Comparison of ENCODE assay signal across 8 cellular contexts in genomic region chr13:108895220-108895704, GRCh38.
A peak's percentile ranks its signal among the peaks of the same experiment; 100 is the strongest.
DNase-seq lines count a peak whose midpoint lies in the region; ATAC-seq, FAIRE-seq and TF ChIP-seq lines count a peak whose summit lies in the region.

No MANE protein-coding gene starts in this region.

- CTCF ChIA-PET in K562 (lab: Yijun Ruan, JAX; ENCODE audit: low intra/inter-chr PET ratio), result interaction anchor here (1.0 to 2.0 kb wide), 3 partner anchors 553 to 1685 kb away, joined by 3 to 7 read pairs (median 5); no protein-coding TSS in a partner anchor

- H3K4me3 ChIP-seq in BE2C (ENCODE audit: low read depth, low read length) (no peak overlapping the region), K562 (no peak overlapping the region), lung (no peak overlapping the region)

- peak; percentile 35 to 52 for TF ChIP-seq RAD21 in K562 (CRISPR knock-in tag; conservative IDR thresholded peaks at IDR 0.05 in 1 of 2, IDR thresholded peaks at IDR 0.05 in 1 of 2)

- intact Hi-C loops in K562 (cut with micrococcal nuclease), result loop anchor here (1.0 to 10.0 kb wide), 4 partner anchors 120 to 1690 kb away; no protein-coding TSS in a partner anchor

- no peak overlapping the region for H3K9ac ChIP-seq in K562 (ENCODE audit: insufficient read depth in 1 of 2, low read depth in 2 of 2, low read length in 2 of 2)

- H3K9me3 ChIP-seq in BE2C, result no peaks in the 10 kb centered on the region; the same call in 1 of the 2 replicates
- no peaks in the 10 kb centered on the region for H3K9me3 ChIP-seq in K562 (replicated peaks; ENCODE audit: control insufficient read depth, insufficient read depth, low read depth, low read length)
- no peaks in the 10 kb centered on the region for H3K9me3 ChIP-seq in lung (ENCODE audit: control insufficient read depth in 2 of 2, insufficient read depth in 1 of 2, low read length in 1 of 2)

- WGBS in K562 (ENCODE audit: insufficient coverage, low coverage, missing lambda C conversion rate), result 26% methylated on average over 5 of the region's 5 CpGs
- WGBS in lung, 2 donors, result 7 to 13% methylated on average over 5 of the region's 5 CpGs

- no peaks in the 10 kb centered on the region for H3K4me1 ChIP-seq in BE2C
- H3K4me1 ChIP-seq in K562 (replicated peaks in 1 of 2; ENCODE audit: control insufficient read depth in 2 of 2, insufficient read depth in 2 of 2, low read length in 2 of 2), result no peaks in the 10 kb centered on the region
- H3K4me1 ChIP-seq in lung (ENCODE audit: control insufficient read depth in 2 of 2, insufficient read depth in 2 of 2, low read length in 2 of 2), result no peaks in the 10 kb centered on the region

- BruUV-seq in K562 (replicated peaks; lab: Mats Ljungman, UMichigan), result no TSS peak

- no peak for FAIRE-seq in K562 (lab: Jason Lieb, UNC)

- H3K9me1 ChIP-seq in K562 (ENCODE audit: control insufficient read depth, insufficient read depth, low read length), result no peaks in the 10 kb centered on the region

- TF ChIP-seq EP300 in K562 (IDR thresholded peaks at IDR 0.05; ENCODE audit: low read length), result no peak

- DNase-seq in BE2C (no peak), NCI-H2171 (lab: John Stamatoyannopoulos, UW) (peak; percentile 22), K562 (ENCODE audit: extremely low read depth in 1 of 4, low spot score in 3 of 4) (peak in 1 of 4 experiments; percentile 48), lung (ENCODE audit: low spot score) (no peak), HuH-7.5 (ENCODE audit: low spot score) (no peak), COLO668 (lab: John Stamatoyannopoulos, UW; ENCODE audit: unreplicated experiment) (no peak)

- no peak for TF ChIP-seq POLR2A in K562 (conservative IDR thresholded peaks at IDR 0.05)

- no peaks in the 10 kb centered on the region for H4K20me1 ChIP-seq in K562 (replicated peaks; ENCODE audit: control insufficient read depth, insufficient read depth, low read length)

- H3K27me3 ChIP-seq in BE2C (peaks cover 14% of the 10 kb centered on the region; the same call in 1 of the 2 replicates), K562 (ENCODE audit: control insufficient read depth in 2 of 2, insufficient read depth in 2 of 2, low read length in 2 of 2) (no peaks in the 10 kb centered on the region), lung (ENCODE audit: control insufficient read depth, insufficient read depth) (no peaks in the 10 kb centered on the region)

- peak; percentile 49 for ATAC-seq in GM19395 (IDR thresholded peaks at IDR 0.05; ENCODE audit: unreplicated experiment)
- no peak for ATAC-seq in K562
- no peak for ATAC-seq in lung (ENCODE audit: insufficient read depth, low FRiP score)
- ATAC-seq in HG03135 (IDR thresholded peaks at IDR 0.05; ENCODE audit: unreplicated experiment), result no peak

- H2AFZ ChIP-seq in K562 (ENCODE audit: low read depth, low read length), result no peak overlapping the region

- no peaks in the 10 kb centered on the region for H3K79me2 ChIP-seq in K562 (ENCODE audit: control insufficient read depth, insufficient read depth, low read length)

- H3K36me3 ChIP-seq in BE2C (no peaks in the 10 kb centered on the region), K562 (ENCODE audit: control insufficient read depth, insufficient read depth, low read length) (0 out of 3 replicates have a peak, but pooled peaks cover 3% of the 10 kb centered on the region), lung (ENCODE audit: control insufficient read depth in 2 of 2, insufficient read depth in 2 of 2, low read length in 2 of 2) (no peaks in the 10 kb centered on the region)

- H3K4me2 ChIP-seq in K562 (ENCODE audit: insufficient read depth, low read length), result no peak overlapping the region

- in situ Hi-C loops in K562 (cut with MboI), result no loop called here

- POLR2A ChIA-PET in K562 (lab: Yijun Ruan, JAX), result no interaction called here

- H3K27ac ChIP-seq in K562 (ENCODE audit: extremely low read depth, low read depth, low read length) (no peak overlapping the region; the same call in 2 of the 3 replicates), lung (ENCODE audit: low read depth in 1 of 2, low read length in 1 of 2) (no peak overlapping the region)

- TF ChIP-seq CTCF in BE2C (IDR thresholded peaks at IDR 0.05; ENCODE audit: low read depth, low read length), result peak; percentile 37; the same call in 1 of the 2 replicates
- TF ChIP-seq CTCF in K562 (IDR thresholded peaks at IDR 0.05 in 2 of 3, conservative IDR thresholded peaks at IDR 0.05 in 1 of 3; ENCODE audit: insufficient read depth in 2 of 3, low read depth in 1 of 3, low read length in 3 of 3), result peak; percentile 20 to 47 (median 21); a peak in 3 of 6 replicates
- TF ChIP-seq CTCF in lung (IDR thresholded peaks at IDR 0.05; ENCODE audit: control extremely low read depth, extremely low read depth), result peak; percentile 25

TF ChIP-seq in K562, 482 proteins besides CTCF, POLR2A, EP300 and RAD21 (continues in another document):
- TF ChIP-seq POLR2AphosphoS2 (IDR thresholded peaks at IDR 0.05; ENCODE audit: low read length), result no peak
- TF ChIP-seq, protein P1, sequence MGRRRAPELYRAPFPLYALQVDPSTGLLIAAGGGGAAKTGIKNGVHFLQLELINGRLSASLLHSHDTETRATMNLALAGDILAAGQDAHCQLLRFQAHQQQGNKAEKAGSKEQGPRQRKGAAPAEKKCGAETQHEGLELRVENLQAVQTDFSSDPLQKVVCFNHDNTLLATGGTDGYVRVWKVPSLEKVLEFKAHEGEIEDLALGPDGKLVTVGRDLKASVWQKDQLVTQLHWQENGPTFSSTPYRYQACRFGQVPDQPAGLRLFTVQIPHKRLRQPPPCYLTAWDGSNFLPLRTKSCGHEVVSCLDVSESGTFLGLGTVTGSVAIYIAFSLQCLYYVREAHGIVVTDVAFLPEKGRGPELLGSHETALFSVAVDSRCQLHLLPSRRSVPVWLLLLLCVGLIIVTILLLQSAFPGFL (CRISPR knock-in tag; IDR thresholded peaks at IDR 0.05), result no peak
- TF ChIP-seq MEF2A (IDR thresholded peaks at IDR 0.05; ENCODE audit: control insufficient read depth, low read depth, low read length), result no peak
- no peak for TF ChIP-seq CEBPG (CRISPR knock-in tag; IDR thresholded peaks at IDR 0.05)
- no peak for TF ChIP-seq CEBPG (tag; conservative IDR thresholded peaks at IDR 0.05 in 1 of 2, IDR thresholded peaks at IDR 0.05 in 1 of 2)
- no peak for TF ChIP-seq HMG20B (CRISPR knock-in tag; IDR thresholded peaks at IDR 0.05)
- TF ChIP-seq, protein P2, sequence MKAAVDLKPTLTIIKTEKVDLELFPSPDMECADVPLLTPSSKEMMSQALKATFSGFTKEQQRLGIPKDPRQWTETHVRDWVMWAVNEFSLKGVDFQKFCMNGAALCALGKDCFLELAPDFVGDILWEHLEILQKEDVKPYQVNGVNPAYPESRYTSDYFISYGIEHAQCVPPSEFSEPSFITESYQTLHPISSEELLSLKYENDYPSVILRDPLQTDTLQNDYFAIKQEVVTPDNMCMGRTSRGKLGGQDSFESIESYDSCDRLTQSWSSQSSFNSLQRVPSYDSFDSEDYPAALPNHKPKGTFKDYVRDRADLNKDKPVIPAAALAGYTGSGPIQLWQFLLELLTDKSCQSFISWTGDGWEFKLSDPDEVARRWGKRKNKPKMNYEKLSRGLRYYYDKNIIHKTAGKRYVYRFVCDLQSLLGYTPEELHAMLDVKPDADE (conservative IDR thresholded peaks at IDR 0.05; ENCODE audit: control insufficient read depth, low read depth, low read length), result no peak
- TF ChIP-seq E2F4 (CRISPR knock-in tag; IDR thresholded peaks at IDR 0.05; ENCODE audit: low read depth), result no peak
- no peak for TF ChIP-seq POLR3A (IDR thresholded peaks at IDR 0.05; ENCODE audit: borderline replicate concordance, extremely low read depth, insufficient read depth, insufficient read length)
- no peak for TF ChIP-seq ZNF184 (CRISPR knock-in tag; IDR thresholded peaks at IDR 0.05)
- TF ChIP-seq NFIX (CRISPR knock-in tag; IDR thresholded peaks at IDR 0.05; ENCODE audit: low read depth), result no peak
- no peak for TF ChIP-seq HEY1 (CRISPR knock-in tag; IDR thresholded peaks at IDR 0.05; ENCODE audit: borderline replicate concordance)
- TF ChIP-seq, protein P3, sequence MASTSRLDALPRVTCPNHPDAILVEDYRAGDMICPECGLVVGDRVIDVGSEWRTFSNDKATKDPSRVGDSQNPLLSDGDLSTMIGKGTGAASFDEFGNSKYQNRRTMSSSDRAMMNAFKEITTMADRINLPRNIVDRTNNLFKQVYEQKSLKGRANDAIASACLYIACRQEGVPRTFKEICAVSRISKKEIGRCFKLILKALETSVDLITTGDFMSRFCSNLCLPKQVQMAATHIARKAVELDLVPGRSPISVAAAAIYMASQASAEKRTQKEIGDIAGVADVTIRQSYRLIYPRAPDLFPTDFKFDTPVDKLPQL (IDR thresholded peaks at IDR 0.05; ENCODE audit: extremely low read depth, insufficient read length), result no peak
- no peak for TF ChIP-seq SIN3A (IDR thresholded peaks at IDR 0.05; ENCODE audit: borderline replicate concordance in 2 of 2, control insufficient read depth in 1 of 2, low read depth in 2 of 2, low read length in 2 of 2)
- TF ChIP-seq U2AF1 (optimal IDR thresholded peaks at IDR 0.05; ENCODE audit: low read depth, low read length), result no peak
- TF ChIP-seq, protein P4, sequence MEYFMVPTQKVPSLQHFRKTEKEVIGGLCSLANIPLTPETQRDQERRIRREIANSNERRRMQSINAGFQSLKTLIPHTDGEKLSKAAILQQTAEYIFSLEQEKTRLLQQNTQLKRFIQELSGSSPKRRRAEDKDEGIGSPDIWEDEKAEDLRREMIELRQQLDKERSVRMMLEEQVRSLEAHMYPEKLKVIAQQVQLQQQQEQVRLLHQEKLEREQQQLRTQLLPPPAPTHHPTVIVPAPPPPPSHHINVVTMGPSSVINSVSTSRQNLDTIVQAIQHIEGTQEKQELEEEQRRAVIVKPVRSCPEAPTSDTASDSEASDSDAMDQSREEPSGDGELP (CRISPR knock-in tag; IDR thresholded peaks at IDR 0.05; ENCODE audit: borderline replicate concordance), result no peak
- no peak for TF ChIP-seq ZNF384 (IDR thresholded peaks at IDR 0.05; ENCODE audit: low read depth, low read length)
